8 cellular contexts compared by ENCODE assay signal in the genomic region with DNA sequence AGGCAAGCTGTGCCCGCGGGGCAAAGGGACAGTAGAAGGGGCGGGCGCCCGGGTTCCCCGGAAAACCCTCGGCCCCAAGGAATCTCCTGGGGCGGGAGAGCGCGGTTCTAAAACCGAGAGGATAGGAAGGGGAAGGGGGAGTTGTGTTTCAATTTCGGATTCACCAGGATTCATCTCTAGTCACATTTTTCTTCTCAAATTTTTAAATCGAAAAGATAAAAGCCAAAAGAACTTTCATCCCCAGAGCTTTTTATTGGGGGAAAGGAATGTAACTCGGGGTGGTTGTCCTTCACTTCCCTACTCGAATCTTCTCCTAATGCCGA. TPM values are rescaled to one million over a fixed set of nuclear protein-coding genes. Genes with fewer than 3 reads are reported as not detected.
A peak's percentile ranks its signal among the peaks of the same experiment; 100 is the strongest.
DNase-seq lines count a peak whose midpoint lies in the region; ATAC-seq and TF ChIP-seq lines count a peak whose summit lies in the region.

No MANE protein-coding gene starts in this region.

- no peaks in the 10 kb centered on the region for H3K36me3 Mint-ChIP-seq in activated T-helper 2 cell treated with anti-CD3 and anti-CD28 coated beads, Interferon-gamma antibody, Interleukin-2, Interleukin-4, amounts not matched to agents 10 μg/mL and 5 μg/mL and 100 μg/mL, durations not matched to agents 14 hours and 24 hours and 36 hours (ENCODE audit: low read depth)

- H3K4me3 ChIP-seq in HFF-Myc (replicated peaks; ENCODE audit: low read depth, low read length) (peak overlapping the region; percentile 99), iPS-18c (ENCODE audit: insufficient read depth, low read depth, low read length) (peak overlapping the region; percentile 78), spleen (peak overlapping the region; percentile 34 to 71 (median 46))

- H3K27ac ChIP-seq in spleen: peak overlapping the region in 6 of 8 donors; percentile 60 to 80 (median 74)

- no peak for TF ChIP-seq POLR2A in spleen (IDR thresholded peaks at IDR 0.05)

- DNase-seq in HFF-Myc (ENCODE audit: extremely low read depth, low read depth) (no peak), spleen (no peak), hypothalamus (lab: John Stamatoyannopoulos, UW) (no peak)
- no peak for DNase-seq in activated T-helper 2 cell treated with anti-CD3 and anti-CD28 coated beads, Interferon-gamma antibody, Interleukin-2, Interleukin-4, amounts not matched to agents 10 μg/mL and 5 μg/mL and 100 μg/mL, durations not matched to agents 14 hours and 24 hours and 36 hours (ENCODE audit: low spot score)
- no peak for DNase-seq in stimulated activated naive CD4-positive, alpha-beta T cell treated with Interleukin-2 at 50 U/mL for 16 hours (lab: John Stamatoyannopoulos, UW)

- H3K9me3 Mint-ChIP-seq in activated T-helper 2 cell treated with anti-CD3 and anti-CD28 coated beads, Interferon-gamma antibody, Interleukin-2, Interleukin-4, amounts not matched to agents 10 μg/mL and 5 μg/mL and 100 μg/mL, durations not matched to agents 14 hours and 24 hours and 36 hours: no peaks in the 10 kb centered on the region

- 1 to 2% (median 1%) methylated on average over 16 of the region's 16 CpGs for WGBS in spleen, 5 donors

- H3K4me1 ChIP-seq in spleen: peaks cover 12 to 60% (median 46%) of the 10 kb centered on the region in 6 donors

- TF ChIP-seq CTCF in HFF-Myc (IDR thresholded peaks at IDR 0.05; ENCODE audit: low read depth, low read length, missing control alignments): no peak
- TF ChIP-seq CTCF in spleen (IDR thresholded peaks at IDR 0.05 in 8 of 11, conservative IDR thresholded peaks at IDR 0.05 in 3 of 11): no peak

- intact Hi-C loops in activated T-helper 2 cell treated with anti-CD3 and anti-CD28 coated beads, Interferon-gamma antibody, Interleukin-2, Interleukin-4, amounts not matched to agents 10 μg/mL and 5 μg/mL and 100 μg/mL, durations not matched to agents 14 hours and 24 hours and 36 hours (cut with micrococcal nuclease): loop anchor here (10.0 kb wide), 1 partner anchor 260 kb away; no protein-coding TSS in a partner anchor
- intact Hi-C loops in spleen (cut with DNase I; ENCODE audit: low total_unique reads): no loop called here

- H3K36me3 ChIP-seq in spleen: peaks cover 0 to 2% (median 0%) of the 10 kb centered on the region in 6 donors

- H3K27me3 Mint-ChIP-seq in activated T-helper 2 cell treated with anti-CD3 and anti-CD28 coated beads, Interferon-gamma antibody, Interleukin-2, Interleukin-4, amounts not matched to agents 10 μg/mL and 5 μg/mL and 100 μg/mL, durations not matched to agents 14 hours and 24 hours and 36 hours (ENCODE audit: low read depth): peaks cover 76% of the 10 kb centered on the region

- no peak overlapping the region for H3K27ac Mint-ChIP-seq in activated T-helper 2 cell treated with anti-CD3 and anti-CD28 coated beads, Interferon-gamma antibody, Interleukin-2, Interleukin-4, amounts not matched to agents 10 μg/mL and 5 μg/mL and 100 μg/mL, durations not matched to agents 14 hours and 24 hours and 36 hours

- H3K27me3 ChIP-seq in spleen (replicated peaks in 1 of 7): peaks cover 0 to 95% (median 45%) of the 10 kb centered on the region in 7 donors

- H3K4me1 Mint-ChIP-seq in activated T-helper 2 cell treated with anti-CD3 and anti-CD28 coated beads, Interferon-gamma antibody, Interleukin-2, Interleukin-4, amounts not matched to agents 10 μg/mL and 5 μg/mL and 100 μg/mL, durations not matched to agents 14 hours and 24 hours and 36 hours (ENCODE audit: low read depth): peaks cover 27% of the 10 kb centered on the region

- H3K4me3 Mint-ChIP-seq in activated T-helper 2 cell treated with anti-CD3 and anti-CD28 coated beads, Interferon-gamma antibody, Interleukin-2, Interleukin-4, amounts not matched to agents 10 μg/mL and 5 μg/mL and 100 μg/mL, durations not matched to agents 14 hours and 24 hours and 36 hours (ENCODE audit: low read depth): peak overlapping the region; percentile 81

- ATAC-seq in HG02870 (IDR thresholded peaks at IDR 0.05; ENCODE audit: unreplicated experiment): no peak
- ATAC-seq in HG02610 (IDR thresholded peaks at IDR 0.05; ENCODE audit: unreplicated experiment): no peak

- H3K9me3 ChIP-seq in iPS-18c (ENCODE audit: control insufficient read depth, insufficient read depth, low read length) (no peaks in the 10 kb centered on the region), spleen (no peaks in the 10 kb centered on the region)

RNA-seq across cellular contexts. Expression of a gene that starts 1.4 kb away (rescaled TPM):
- not detected in 2 replicates for total RNA-seq in activated T-helper 2 cell treated with anti-CD3 and anti-CD28 coated beads, Interferon-gamma antibody, Interleukin-2, Interleukin-4, amounts not matched to agents 10 μg/mL and 5 μg/mL and 100 μg/mL, durations not matched to agents 14 hours and 24 hours and 36 hours
- 1 to 10 TPM; 3.3 to 8.9 (median 4.1) TPM for total RNA-seq in spleen
- polyA plus RNA-seq in spleen: 1 to 10 TPM; 1.0 to 2.9 (median 2.1) TPM

Comparison
In these comparisons a context has a peak if more than half of its experiments do, and no peak if none do; other contexts are left out.
1. H3K4me3 ChIP-seq: peak in every context shown above with its lines; median percentile 99 in HFF-Myc; 78 in iPS-18c; 46 in spleen.